Comparison of ENCODE assay signal across 17 cellular contexts in genomic region chr1:230896719-230897118, GRCh38.
"Had no signal": no experiment of that assay in that cellular context is flagged by ENCODE, and none has a peak within 500 bp of the region (broad histone marks: within the 10 kb centered on the region; RNA-seq: fewer than 3 reads in every experiment).

No MANE protein-coding gene starts in this region.

- H3K36me3 ChIP-seq: gastrocnemius medialis, heart left ventricle, ovary, tibial nerve had no signal

- DNase-seq: activated B cell treated with CpG ODN at 0.5 μM for 24 hours; activated CD4-positive, alpha-beta T cell treated with anti-CD3 and anti-CD28 coated beads, Interleukin-2, amount 50 U/mL, for 1 hour; activated CD8-positive, alpha-beta memory T cell treated with anti-CD3 and anti-CD28 coated beads for 24 hours; activated naive CD8-positive, alpha-beta T cell treated with anti-CD3 and anti-CD28 coated beads, Interleukin-2, amount 10 ng/mL, durations not matched to agents 7 days and 5 days; cerebellar nuclear complex; dermis blood vessel endothelial cell; gastrocnemius medialis; heart left ventricle; left colon; mesenchymal stem cell; ovary; stimulated activated CD4-positive, alpha-beta T cell treated with anti-CD3 and anti-CD28 coated beads, Interleukin-12 subunit alpha, Interleukin-12 subunit beta, amount 100 ng/mL, for 4 hours; T-helper 17 cell had no signal

- H3K4me1 ChIP-seq: gastrocnemius medialis had no signal

- H3K27me3 ChIP-seq: gastrocnemius medialis, heart left ventricle, ovary, tibial nerve had no signal

- H3K4me3 Mint-ChIP-seq: activated B cell treated with CpG ODN at 0.5 μM for 24 hours; activated naive CD8-positive, alpha-beta T cell treated with anti-CD3 and anti-CD28 coated beads, Interleukin-2, amount 10 ng/mL, durations not matched to agents 7 days and 5 days; neural crest cell; stimulated activated effector memory CD8-positive, alpha-beta T cell treated with anti-CD3 and anti-CD28 coated beads, Interleukin-12 subunit alpha, Interleukin-12 subunit beta, amount 100 ng/mL, for 72 hours; T-helper 17 cell had no signal

- H3K27ac ChIP-seq: epithelial cell of prostate, gastrocnemius medialis, ovary, tibial nerve had no signal

- H3K36me3 Mint-ChIP-seq: stimulated activated effector memory CD8-positive, alpha-beta T cell treated with anti-CD3 and anti-CD28 coated beads, Interleukin-12 subunit alpha, Interleukin-12 subunit beta, amount 100 ng/mL, for 72 hours had no signal

- H3K4me3 ChIP-seq: gastrocnemius medialis, heart left ventricle, ovary, tibial nerve had no signal

- H3K9me3 ChIP-seq: gastrocnemius medialis, heart left ventricle, ovary, tibial nerve had no signal

- H3K27ac Mint-ChIP-seq: activated B cell treated with CpG ODN at 0.5 μM for 24 hours; activated naive CD8-positive, alpha-beta T cell treated with anti-CD3 and anti-CD28 coated beads, Interleukin-2, amount 10 ng/mL, durations not matched to agents 7 days and 5 days; stimulated activated effector memory CD8-positive, alpha-beta T cell treated with anti-CD3 and anti-CD28 coated beads, Interleukin-12 subunit alpha, Interleukin-12 subunit beta, amount 100 ng/mL, for 72 hours; T-helper 17 cell had no signal

- H3K4me1 Mint-ChIP-seq: activated B cell treated with CpG ODN at 0.5 μM for 24 hours; activated naive CD8-positive, alpha-beta T cell treated with anti-CD3 and anti-CD28 coated beads, Interleukin-2, amount 10 ng/mL, durations not matched to agents 7 days and 5 days; stimulated activated effector memory CD8-positive, alpha-beta T cell treated with anti-CD3 and anti-CD28 coated beads, Interleukin-12 subunit alpha, Interleukin-12 subunit beta, amount 100 ng/mL, for 72 hours; T-helper 17 cell had no signal

- ATAC-seq: gastrocnemius medialis; left colon; stimulated activated effector memory CD8-positive, alpha-beta T cell treated with anti-CD3 and anti-CD28 coated beads, Interleukin-12 subunit alpha, Interleukin-12 subunit beta, amount 100 ng/mL, for 72 hours; T-helper 17 cell had no signal

- H3K9me3 Mint-ChIP-seq: activated naive CD8-positive, alpha-beta T cell treated with anti-CD3 and anti-CD28 coated beads, Interleukin-2, amount 10 ng/mL, durations not matched to agents 7 days and 5 days; neural crest cell; stimulated activated effector memory CD8-positive, alpha-beta T cell treated with anti-CD3 and anti-CD28 coated beads, Interleukin-12 subunit alpha, Interleukin-12 subunit beta, amount 100 ng/mL, for 72 hours had no signal
